22 cellular contexts compared by ENCODE assay signal in the genomic region with DNA sequence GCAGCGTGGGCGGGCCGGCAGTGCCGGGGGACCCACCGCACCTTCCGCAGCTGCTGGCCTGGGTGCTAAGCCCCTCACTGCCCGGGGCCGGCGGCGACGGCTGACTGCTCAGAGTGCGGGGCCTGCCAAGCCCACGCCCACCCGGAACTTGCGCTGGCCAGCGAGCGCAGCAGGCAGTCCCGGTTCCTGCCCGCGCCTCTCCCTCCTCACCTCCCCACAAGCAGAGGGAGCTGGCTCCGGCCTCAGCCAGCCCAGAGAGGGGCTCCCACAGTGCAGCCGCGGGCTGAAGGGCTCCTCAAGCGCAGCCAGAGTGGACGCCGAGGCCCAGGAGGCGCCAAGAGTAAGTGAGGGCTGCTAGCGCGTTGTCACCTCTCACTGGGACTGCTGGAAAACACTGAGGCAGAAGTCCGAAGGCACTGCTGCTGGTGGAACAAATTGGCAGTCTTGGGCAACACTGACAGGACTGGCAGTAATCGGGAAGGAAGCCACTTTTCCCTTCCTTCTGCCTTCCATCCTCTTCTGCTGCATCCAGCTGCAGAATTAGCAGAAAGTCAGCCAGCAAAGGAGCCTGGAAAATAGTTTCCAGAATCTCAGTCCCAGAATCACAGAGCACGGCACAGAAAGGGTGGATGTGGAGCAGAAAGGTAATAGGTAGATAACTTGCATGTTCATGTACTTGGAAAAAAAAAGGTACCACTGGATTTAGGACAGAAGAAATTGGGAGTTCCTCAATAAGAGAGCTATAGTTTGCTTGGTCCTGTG.
"Had no signal": no experiment of that assay in that cellular context is flagged by ENCODE, and none has a peak within 500 bp of the region (broad histone marks: within the 10 kb centered on the region; RNA-seq: fewer than 3 reads in every experiment).

No MANE protein-coding gene starts in this region.

- H3K9me3 Mint-ChIP-seq: activated CD4-positive, alpha-beta memory T cell treated with anti-CD3 and anti-CD28 coated beads for 36 hours; T-helper 2 cell treated with Interferon-gamma antibody and Interleukin-4, amounts not matched to agents 5 μg/mL and 100 μg/mL, for 36 hours had no signal

- H3K9me3 ChIP-seq: gastrocnemius medialis, left lung, mucosa of descending colon, SK-N-SH, tibial nerve had no signal

- FAIRE-seq: endometrium, keratinocyte had no signal

- DNase-seq: activated CD4-positive, alpha-beta memory T cell treated with anti-CD3 and anti-CD28 coated beads for 36 hours; activated CD4-positive, alpha-beta T cell treated with anti-CD3 and anti-CD28 coated beads for 36 hours; activated naive CD4-positive, alpha-beta T cell; activated naive CD8-positive, alpha-beta T cell treated with anti-CD3 and anti-CD28 coated beads for 36 hours; activated T-cell treated with anti-CD3 and anti-CD28 coated beads for 4 hours; amniotic stem cell; erythroblast; gastrocnemius medialis; head of caudate nucleus; mucosa of descending colon; naive B cell; SK-N-SH; stimulated activated CD4-positive, alpha-beta T cell treated with anti-CD3 and anti-CD28 coated beads, Interleukin-2, amount 100 ng/mL, for 24 hours; stimulated activated naive CD8-positive, alpha-beta T cell treated with anti-CD3 and anti-CD28 coated beads, Interleukin-15, Interleukin-2, amounts not matched to agents 100 U/mL and 50 U/mL, for 24 hours; substantia nigra had no signal

- ATAC-seq: activated CD4-positive, alpha-beta T cell treated with anti-CD3 and anti-CD28 coated beads for 36 hours; gastrocnemius medialis; left lung; mucosa of descending colon; stimulated activated naive CD8-positive, alpha-beta T cell treated with anti-CD3 and anti-CD28 coated beads, Interleukin-15, Interleukin-2, amounts not matched to agents 100 U/mL and 50 U/mL, for 24 hours; WTC11 had no signal

- H3K9ac ChIP-seq: SK-N-SH had no signal

- H3K27ac ChIP-seq: cardiac muscle cell, gastrocnemius medialis, left lung, tibial nerve had no signal

- H3K4me1 Mint-ChIP-seq: naive B cell had no signal

- H3K4me3 ChIP-seq: cardiac muscle cell, gastrocnemius medialis, left lung, mucosa of descending colon, tibial nerve had no signal

- H3K27ac Mint-ChIP-seq: activated CD4-positive, alpha-beta memory T cell treated with anti-CD3 and anti-CD28 coated beads for 36 hours; activated CD4-positive, alpha-beta T cell treated with anti-CD3 and anti-CD28 coated beads for 36 hours; activated naive CD8-positive, alpha-beta T cell treated with anti-CD3 and anti-CD28 coated beads for 36 hours; T-helper 2 cell treated with Interferon-gamma antibody and Interleukin-4, amounts not matched to agents 5 μg/mL and 100 μg/mL, for 36 hours; WTC11 had no signal

- H3K4me1 ChIP-seq: gastrocnemius medialis had no signal

- H3K27me3 ChIP-seq: cardiac muscle cell, gastrocnemius medialis, left lung, tibial nerve had no signal

- H3K36me3 Mint-ChIP-seq: activated CD4-positive, alpha-beta memory T cell treated with anti-CD3 and anti-CD28 coated beads for 36 hours; activated naive CD8-positive, alpha-beta T cell treated with anti-CD3 and anti-CD28 coated beads for 36 hours; naive B cell had no signal

- H3K36me3 ChIP-seq: cardiac muscle cell, gastrocnemius medialis, left lung, tibial nerve had no signal

- H3K4me3 Mint-ChIP-seq: activated CD4-positive, alpha-beta memory T cell treated with anti-CD3 and anti-CD28 coated beads for 36 hours; activated CD4-positive, alpha-beta T cell treated with anti-CD3 and anti-CD28 coated beads for 36 hours; activated naive CD8-positive, alpha-beta T cell treated with anti-CD3 and anti-CD28 coated beads for 36 hours; naive B cell; T-helper 2 cell treated with Interferon-gamma antibody and Interleukin-4, amounts not matched to agents 5 μg/mL and 100 μg/mL, for 36 hours; WTC11 had no signal
